In genomic region chr20:15012551-15012950, GRCh38 we compare ENCODE assay signal across 22 cellular contexts.
DNase-seq lines count a peak whose midpoint lies in the region; ATAC-seq and TF ChIP-seq lines count a peak whose summit lies in the region.
"Had no signal": no experiment of that assay in that cellular context is flagged by ENCODE, and none has a peak within 500 bp of the region (broad histone marks: within the 10 kb centered on the region; RNA-seq: fewer than 3 reads in every experiment).

No MANE protein-coding gene starts in this region.

- H4K20me1 ChIP-seq in PC-9 (ENCODE audit: insufficient read depth): no peaks in the 10 kb centered on the region

- H3K36me3 ChIP-seq in PC-9 (ENCODE audit: low read depth): no peaks in the 10 kb centered on the region
- no peaks in the 10 kb centered on the region for H3K36me3 ChIP-seq in upper lobe of right lung
- H3K36me3 ChIP-seq: breast epithelium, HAP-1 had no signal

- TF ChIP-seq CTCF in PC-9 (conservative IDR thresholded peaks at IDR 0.05): no peak
- TF ChIP-seq CTCF in upper lobe of right lung (IDR thresholded peaks at IDR 0.05): no peak

- no peak overlapping the region for H3K4me3 Mint-ChIP-seq in activated CD4-positive, alpha-beta T cell treated with anti-CD3 and anti-CD28 coated beads for 36 hours
- H3K4me3 Mint-ChIP-seq: activated naive CD8-positive, alpha-beta T cell treated with anti-CD3 and anti-CD28 coated beads, Interleukin-2, amount 50 U/mL, for 24 hours; activated T-helper 17 cell treated with anti-CD3 and anti-CD28 coated beads, Interleukin-2, amount 50 U/mL, for 72 hours; dendritic cell treated with granulocyte-macrophage colony-stimulating factor and Interleukin-4, amounts not matched to agents 40 ng/mL and 50 ng/mL, for 4 days; T-helper 1 cell treated with Interleukin-12 subunit alpha and Interleukin-12 subunit beta and Interleukin-4 antibody, amounts not matched to agents 30 μg/mL and 1 μg/mL, for 36 hours had no signal

- H3K9me2 ChIP-seq in PC-9 (ENCODE audit: insufficient read depth): no peaks in the 10 kb centered on the region

- no peaks in the 10 kb centered on the region for H3K79me2 ChIP-seq in PC-9 (ENCODE audit: low read depth)

- no peaks in the 10 kb centered on the region for H3K9me3 ChIP-seq in PC-9 (ENCODE audit: insufficient read depth, low read depth)
- no peaks in the 10 kb centered on the region for H3K9me3 ChIP-seq in upper lobe of right lung
- H3K9me3 ChIP-seq: breast epithelium, HAP-1 had no signal

- no peaks in the 10 kb centered on the region for H3K4me1 Mint-ChIP-seq in activated CD4-positive, alpha-beta T cell treated with anti-CD3 and anti-CD28 coated beads for 36 hours
- H3K4me1 Mint-ChIP-seq: activated naive CD8-positive, alpha-beta T cell treated with anti-CD3 and anti-CD28 coated beads, Interleukin-2, amount 50 U/mL, for 24 hours; activated T-helper 17 cell treated with anti-CD3 and anti-CD28 coated beads, Interleukin-2, amount 50 U/mL, for 72 hours had no signal

- H3K4me3 ChIP-seq in PC-9 (no peak overlapping the region), upper lobe of right lung (no peak overlapping the region)
- H3K4me3 ChIP-seq: breast epithelium, HAP-1 had no signal

- peak; percentile 6 for DNase-seq in activated CD4-positive, alpha-beta T cell treated with anti-CD3 and anti-CD28 coated beads for 36 hours
- DNase-seq in activated CD4-positive, alpha-beta T cell treated with anti-CD3 and anti-CD28 coated beads for 48 hours: no peak
- DNase-seq in NCI-H2107 treated with DMSO at 0.1 percent for 48 hours (lab: John Stamatoyannopoulos, UW; ENCODE audit: unreplicated experiment) (peak; percentile 49), SK-N-DZ (ENCODE audit: low spot score) (peak; percentile 54), globus pallidus (ENCODE audit: low spot score) (no peak), PC-9 (no peak), hepatic stellate cell (ENCODE audit: low spot score) (no peak), upper lobe of right lung (no peak)
- DNase-seq: 8988T; activated naive CD8-positive, alpha-beta T cell treated with anti-CD3 and anti-CD28 coated beads, Interleukin-2, amount 50 U/mL, for 24 hours; DMS79 treated with DMSO at 0.1 percent for 48 hours; NCI-H187; NK-92 treated with Interleukin-12 subunit alpha and Interleukin-12 subunit beta, amount 100 ng/mL, for 24 hours; small intestine had no signal

- no peaks in the 10 kb centered on the region for H3K4me1 ChIP-seq in PC-9 (replicated peaks; ENCODE audit: insufficient read depth)
- no peaks in the 10 kb centered on the region for H3K4me1 ChIP-seq in upper lobe of right lung
- H3K4me1 ChIP-seq: breast epithelium, HAP-1 had no signal

- ATAC-seq in activated CD4-positive, alpha-beta T cell treated with anti-CD3 and anti-CD28 coated beads for 36 hours: no peak
- no peak for ATAC-seq in upper lobe of right lung
- ATAC-seq: activated naive CD8-positive, alpha-beta T cell treated with anti-CD3 and anti-CD28 coated beads, Interleukin-2, amount 50 U/mL, for 24 hours; activated T-helper 17 cell treated with anti-CD3 and anti-CD28 coated beads, Interleukin-2, amount 50 U/mL, for 72 hours had no signal

- intact Hi-C loops in activated CD4-positive, alpha-beta T cell treated with anti-CD3 and anti-CD28 coated beads for 36 hours (cut with DNase I, micrococcal nuclease): no loop called here
- intact Hi-C loops in PC-9 (cut with micrococcal nuclease; ENCODE audit: unreplicated experiment) (no loop called here), upper lobe of right lung (cut with DNase I) (no loop called here)

- BruUV-seq in PC-9 (replicated peaks; lab: Mats Ljungman, UMichigan): no TSS peak

- CTCF ChIA-PET in activated CD4-positive, alpha-beta T cell treated with anti-CD3 and anti-CD28 coated beads for 36 hours (lab: Charles Lee): no interaction called here
- CTCF ChIA-PET in PC-9 (lab: Charles Lee): no interaction called here

- H3F3A ChIP-seq in PC-9 (ENCODE audit: insufficient read depth, low read depth): no peaks in the 10 kb centered on the region

- H3K27me3 ChIP-seq in PC-9 (ENCODE audit: insufficient read depth, low read depth) (no peaks in the 10 kb centered on the region), upper lobe of right lung (no peaks in the 10 kb centered on the region)
- H3K27me3 ChIP-seq: breast epithelium had no signal

- no peak overlapping the region for H2AFZ ChIP-seq in PC-9

- H3K27ac Mint-ChIP-seq in activated CD4-positive, alpha-beta T cell treated with anti-CD3 and anti-CD28 coated beads for 36 hours: no peak overlapping the region
- H3K27ac Mint-ChIP-seq: activated naive CD8-positive, alpha-beta T cell treated with anti-CD3 and anti-CD28 coated beads, Interleukin-2, amount 50 U/mL, for 24 hours; activated T-helper 17 cell treated with anti-CD3 and anti-CD28 coated beads, Interleukin-2, amount 50 U/mL, for 72 hours; dendritic cell treated with granulocyte-macrophage colony-stimulating factor and Interleukin-4, amounts not matched to agents 40 ng/mL and 50 ng/mL, for 4 days; T-helper 1 cell treated with Interleukin-12 subunit alpha and Interleukin-12 subunit beta and Interleukin-4 antibody, amounts not matched to agents 30 μg/mL and 1 μg/mL, for 36 hours had no signal

- no peak overlapping the region for H3K4me2 ChIP-seq in PC-9
- H3K4me2 ChIP-seq: KMS-11 had no signal

- no peaks in the 10 kb centered on the region for H3K27me3 Mint-ChIP-seq in activated CD4-positive, alpha-beta T cell treated with anti-CD3 and anti-CD28 coated beads for 36 hours
- H3K27me3 Mint-ChIP-seq: activated naive CD8-positive, alpha-beta T cell treated with anti-CD3 and anti-CD28 coated beads, Interleukin-2, amount 50 U/mL, for 24 hours; activated T-helper 17 cell treated with anti-CD3 and anti-CD28 coated beads, Interleukin-2, amount 50 U/mL, for 72 hours; dendritic cell treated with granulocyte-macrophage colony-stimulating factor and Interleukin-4, amounts not matched to agents 40 ng/mL and 50 ng/mL, for 4 days had no signal

- POLR2A ChIA-PET in activated CD4-positive, alpha-beta T cell treated with anti-CD3 and anti-CD28 coated beads for 36 hours (lab: Charles Lee): no interaction called here
- POLR2A ChIA-PET in PC-9 (lab: Charles Lee; ENCODE audit: unreplicated experiment): no interaction called here

- H3K36me3 Mint-ChIP-seq in activated CD4-positive, alpha-beta T cell treated with anti-CD3 and anti-CD28 coated beads for 36 hours (ENCODE audit: low read depth): no peaks in the 10 kb centered on the region

- no peaks in the 10 kb centered on the region for H3K9me3 Mint-ChIP-seq in activated CD4-positive, alpha-beta T cell treated with anti-CD3 and anti-CD28 coated beads for 36 hours (ENCODE audit: low read depth)
- H3K9me3 Mint-ChIP-seq: activated naive CD8-positive, alpha-beta T cell treated with anti-CD3 and anti-CD28 coated beads, Interleukin-2, amount 50 U/mL, for 24 hours; activated T-helper 17 cell treated with anti-CD3 and anti-CD28 coated beads, Interleukin-2, amount 50 U/mL, for 72 hours had no signal

- H3K27ac ChIP-seq in PC-9: no peak overlapping the region
- H3K27ac ChIP-seq in upper lobe of right lung: no peak overlapping the region
- H3K27ac ChIP-seq: breast epithelium, KMS-11, RWPE1, VCaP had no signal

Comparison
In these comparisons a context has a peak if more than half of its experiments do, and no peak if none do; other contexts are left out.
1. DNase-seq: peak in activated CD4-positive, alpha-beta T cell treated with anti-CD3 and anti-CD28 coated beads for 36 hours (single experiment), NCI-H2107 treated with DMSO at 0.1 percent for 48 hours (single experiment) and SK-N-DZ (single experiment); none in activated CD4-positive, alpha-beta T cell treated with anti-CD3 and anti-CD28 coated beads for 48 hours (single experiment), globus pallidus (single experiment), PC-9 (0 of 2), hepatic stellate cell (single experiment) and upper lobe of right lung (single experiment).